ENCODE assay signal across 18 cellular contexts in genomic region chr7:946256-946996, GRCh38. TPM values are rescaled to one million over a fixed set of nuclear protein-coding genes. Genes with fewer than 3 reads are reported as not detected.
DNase-seq lines count a peak whose midpoint lies in the region; ATAC-seq, FAIRE-seq and TF ChIP-seq lines count a peak whose summit lies in the region.
"Had no signal": no experiment of that assay in that cellular context is flagged by ENCODE, and none has a peak within 500 bp of the region (broad histone marks: within the 10 kb centered on the region; RNA-seq: fewer than 3 reads in every experiment).

No MANE protein-coding gene starts in this region.

- H3K4me1 ChIP-seq in HepG2 (ENCODE audit: insufficient read depth, low read length) (peaks cover 31% of the 10 kb centered on the region), sigmoid colon (no peaks in the 10 kb centered on the region)
- H3K4me1 ChIP-seq: adrenal gland had no signal

- no peak overlapping the region for H2AFZ ChIP-seq in HepG2 (ENCODE audit: low read length)

- no peaks in the 10 kb centered on the region for H3K79me2 ChIP-seq in HepG2 (ENCODE audit: insufficient read depth, low read length)

- peak overlapping the region; percentile 50 for H3K27ac ChIP-seq in HepG2 (ENCODE audit: extremely low read length, insufficient read depth, low read length)
- peak overlapping the region in 1 of 4 donors; percentile 10 for H3K27ac ChIP-seq in sigmoid colon
- H3K27ac ChIP-seq: adrenal gland, HL-60 had no signal

- TF ChIP-seq CTCF in bronchial epithelial cell (IDR thresholded peaks at IDR 0.05; ENCODE audit: insufficient read depth, low read length, severe bottlenecking) (no peak), HepG2 (CRISPR knock-in tag; IDR thresholded peaks at IDR 0.05) (no peak), sigmoid colon (IDR thresholded peaks at IDR 0.05) (no peak)

- CTCF ChIA-PET in HepG2 (lab: Yijun Ruan, JAX; ENCODE audit: low intra/inter-chr PET ratio, low total read pairs), result no interaction called here

- H3K36me3 ChIP-seq in bronchial epithelial cell (ENCODE audit: control insufficient read depth, insufficient read depth, low read length) (no peaks in the 10 kb centered on the region), HepG2 (replicated peaks in 1 of 2; ENCODE audit: control insufficient read depth in 1 of 2, insufficient read depth in 2 of 2, low read length in 2 of 2) (no peaks in the 10 kb centered on the region; a peak in 1 of 5 replicates), sigmoid colon (no peaks in the 10 kb centered on the region)
- H3K36me3 ChIP-seq: adrenal gland had no signal

- no peak for FAIRE-seq in bronchial epithelial cell (lab: Jason Lieb, UNC)
- FAIRE-seq in HepG2 (lab: Jason Lieb, UNC), result no peak
- FAIRE-seq: colon had no signal

- H3K27me3 ChIP-seq in bronchial epithelial cell (ENCODE audit: control insufficient read depth, insufficient read depth, low read length) (no peaks in the 10 kb centered on the region), HepG2 (ENCODE audit: control insufficient read depth in 1 of 2, insufficient read depth in 2 of 2, low read length in 2 of 2) (no peaks in the 10 kb centered on the region), sigmoid colon (no peaks in the 10 kb centered on the region)
- H3K27me3 ChIP-seq: adrenal gland had no signal

- POLR2A ChIA-PET in HepG2 (lab: Yijun Ruan, JAX), result interaction anchor here (0.8 to 0.9 kb wide), 2 partner anchors 11 to 20 kb away, joined by 3 to 4 read pairs; no protein-coding TSS in a partner anchor

- 46% methylated on average over 23 of the region's 29 CpGs for WGBS in HepG2 (ENCODE audit: low lambda C conversion rate)
- 14 to 61% methylated on average over 29 of the region's 29 CpGs for WGBS in sigmoid colon, 2 donors

- in situ Hi-C loops in HepG2 (cut with HindIII; ENCODE audit: extremely low pct_ligation_motif_present, low pct_unique_long_range_greater_than_20kb), result no loop called here

- DNase-seq in HT-29 (ENCODE audit: low spot score), result peak; percentile 87
- DNase-seq in bronchial epithelial cell (ENCODE audit: low read depth), result no peak
- no peak for DNase-seq in HepG2 (ENCODE audit: low spot score)
- DNase-seq in sigmoid colon, result peak; percentile 53
- no peak for DNase-seq in MV-4-11 (lab: John Stamatoyannopoulos, UW)
- no peak for DNase-seq in stimulated activated naive CD4-positive, alpha-beta T cell (lab: John Stamatoyannopoulos, UW)
- DNase-seq in left lobe of liver (ENCODE audit: low spot score), result no peak
- DNase-seq: activated T-cell treated with anti-CD3 and anti-CD28 coated beads, Interleukin-2, amount 50 U/mL, for 48 hours; adrenal gland; DND-41; glutamatergic neuron had no signal

- no peaks in the 10 kb centered on the region for H4K20me1 ChIP-seq in HepG2 (ENCODE audit: insufficient read depth, low read length)

- ATAC-seq in HepG2, result peak; percentile 49
- no peak for ATAC-seq in GM18873 (IDR thresholded peaks at IDR 0.05; ENCODE audit: low FRiP score, unreplicated experiment)
- ATAC-seq in left lobe of liver, result no peak
- ATAC-seq: stimulated activated memory B cell treated with anti-CD40 and anti-IgM and Interleukin-4, amounts not matched to agents 10 μg/mL and 1 μg/mL and 100 μg/mL, for 72 hours had no signal

- peak overlapping the region; percentile 20 for H3K4me3 ChIP-seq in bronchial epithelial cell (ENCODE audit: low read depth, low read length)
- H3K4me3 ChIP-seq in HepG2 (replicated peaks in 1 of 3; ENCODE audit: insufficient read depth in 1 of 3, low read depth in 2 of 3, low read length in 3 of 3), result peak overlapping the region; percentile 21 to 64 (median 35); a peak in 5 of 6 replicates
- no peak overlapping the region for H3K4me3 ChIP-seq in sigmoid colon
- H3K4me3 ChIP-seq: adrenal gland; BLaER1 treated with 17β-estradiol and CSF1 and Interleukin-3, amounts not matched to agents 10 nM and 100 nM had no signal

- TF ChIP-seq EP300 in HepG2 (IDR thresholded peaks at IDR 0.05; ENCODE audit: low read depth in 2 of 2, low read length in 2 of 2) (no peak), HepG2 (CRISPR knock-in tag; IDR thresholded peaks at IDR 0.05; ENCODE audit: borderline replicate concordance) (no peak), sigmoid colon (IDR thresholded peaks at IDR 0.05) (no peak)

- TF ChIP-seq RAD21 in HepG2 (CRISPR knock-in tag; IDR thresholded peaks at IDR 0.05), result no peak

- peak overlapping the region; percentile 76 for H3K4me2 ChIP-seq in HepG2 (ENCODE audit: low read depth, low read length)

- intact Hi-C loops in HepG2 (cut with micrococcal nuclease; ENCODE audit: unreplicated experiment), result no loop called here
- intact Hi-C loops in sigmoid colon (cut with DNase I), result no loop called here

- BruUV-seq in HepG2 (replicated peaks; lab: Mats Ljungman, UMichigan), result no TSS peak

- H3K9me3 ChIP-seq in HepG2 (ENCODE audit: low read length) (no peaks in the 10 kb centered on the region), sigmoid colon (no peaks in the 10 kb centered on the region)
- H3K9me3 ChIP-seq: adrenal gland had no signal

- TF ChIP-seq POLR2A in HepG2 (IDR thresholded peaks at IDR 0.05; ENCODE audit: insufficient read depth in 1 of 2, low read depth in 2 of 2, low read length in 2 of 2) (no peak), sigmoid colon (IDR thresholded peaks at IDR 0.05) (no peak)

- 0 out of 2 replicates have a peak overlapping the region, but pooled peaks have one; percentile 36 for H3K9ac ChIP-seq in HepG2 (ENCODE audit: insufficient read depth, low read depth, low read length)

RNA-seq across cellular contexts. Expression of gene ADAP1, which starts 8.1 kb away (rescaled TPM):
- 535 and 538 TPM in 2 replicates for total RNA-seq in HT-29 (2014; rRNA removed; shearing (Covaris generic))
- total RNA-seq in bronchial epithelial cell (26.9 and 45.3 TPM in 2 replicates), HepG2 (2016; rRNA removed; fragmentation: Illumina TruSeq; extraction: Trizol) (18.3 and 24.6 TPM in 2 replicates), sigmoid colon (10 to 100 TPM; 11.4 to 72.6 (median 28.9) TPM), left lobe of liver (2.8 TPM)
- total RNA-seq in HepG2 (2016; cell fraction: cytosol; rRNA removed; fragmentation: Illumina TruSeq; extraction: Trizol; ENCODE audit: low read depth), result 23.5 and 25.0 TPM in 2 replicates
- total RNA-seq in HepG2 (2016; cell fraction: insoluble cytoplasmic fraction; rRNA removed; fragmentation: Illumina TruSeq; extraction: Trizol), result 16.6 and 27.2 TPM in 2 replicates
- 46.3 and 47.4 TPM in 2 replicates for total RNA-seq in HepG2 (2016; cell fraction: membrane; rRNA removed; fragmentation: Illumina TruSeq; extraction: Trizol)
- 13.2 TPM in 2 replicates for total RNA-seq in HepG2 (2016; cell fraction: nucleus; rRNA removed; fragmentation: Illumina TruSeq; extraction: Trizol)
- polyA plus RNA-seq in HepG2 (2011; rRNA removed) (10.5 and 15.0 TPM in 2 replicates), sigmoid colon (100 to 1,000 TPM in 2 of 3 donors, 10 to 100 TPM in 1; 99.1 to 157 (median 109) TPM)
- 11.8 and 14.5 TPM in 2 replicates for polyA plus RNA-seq in HepG2 (2011; cell fraction: cytosol; rRNA removed)
- 19.8 and 24.0 TPM in 2 replicates for polyA plus RNA-seq in HepG2 (2011; cell fraction: nucleus; rRNA removed)
- polyA plus RNA-seq in HepG2 (2012), result 15.3 and 21.4 TPM in 2 replicates
- polyA plus RNA-seq in HepG2 (2016; cell fraction: cytosol; fragmentation: Illumina TruSeq; extraction: Trizol; ENCODE audit: low read depth), result 24.2 and 28.1 TPM in 2 replicates
- 17.0 and 28.9 TPM in 2 replicates for polyA plus RNA-seq in HepG2 (2016; cell fraction: insoluble cytoplasmic fraction; fragmentation: Illumina TruSeq; extraction: Trizol; ENCODE audit: low read depth)
- 45.2 and 45.4 TPM in 2 replicates for polyA plus RNA-seq in HepG2 (2016; cell fraction: membrane; fragmentation: Illumina TruSeq; extraction: Trizol; ENCODE audit: low read depth)
- 26.8 and 30.8 TPM in 2 replicates for polyA plus RNA-seq in HepG2 (2016; cell fraction: nucleus; fragmentation: Illumina TruSeq; extraction: Trizol; ENCODE audit: insufficient read depth, low read depth)
- 3.5 and 14.9 TPM in 2 replicates for polyA minus RNA-seq in HepG2 (2011; rRNA and poly(A)+ RNA removed; ENCODE audit: low replicate concordance)
- polyA minus RNA-seq in HepG2 (2011; cell fraction: cytosol; rRNA and poly(A)+ RNA removed), result 7.5 and 11.2 TPM in 2 replicates
- 5.2 and 7.6 TPM in 2 replicates for polyA minus RNA-seq in HepG2 (2011; cell fraction: nucleus; rRNA and poly(A)+ RNA removed)

RNA-seq across cellular contexts. Expression of gene COX19, which starts 28.9 kb away (rescaled TPM):
- 15.2 and 21.6 TPM in 2 replicates for total RNA-seq in HT-29 (2014; rRNA removed; shearing (Covaris generic))
- total RNA-seq in bronchial epithelial cell, result 12.9 and 17.5 TPM in 2 replicates
- total RNA-seq in HepG2 (2016; rRNA removed; fragmentation: Illumina TruSeq; extraction: Trizol), result 6.5 and 11.5 TPM in 2 replicates
- total RNA-seq in HepG2 (2016; cell fraction: cytosol; rRNA removed; fragmentation: Illumina TruSeq; extraction: Trizol; ENCODE audit: low read depth), result 2.6 and 3.0 TPM in 2 replicates
- total RNA-seq in HepG2 (2016; cell fraction: insoluble cytoplasmic fraction; rRNA removed; fragmentation: Illumina TruSeq; extraction: Trizol), result 7.4 and 15.2 TPM in 2 replicates
- total RNA-seq in HepG2 (2016; cell fraction: membrane; rRNA removed; fragmentation: Illumina TruSeq; extraction: Trizol), result 7.6 and 8.2 TPM in 2 replicates
- total RNA-seq in HepG2 (2016; cell fraction: nucleus; rRNA removed; fragmentation: Illumina TruSeq; extraction: Trizol), result 21.5 and 23.4 TPM in 2 replicates
- 21.0 and 21.7 TPM in 2 replicates for polyA plus RNA-seq in HepG2 (2011; rRNA removed)
- polyA plus RNA-seq in HepG2 (2011; cell fraction: cytosol; rRNA removed), result 12.5 and 14.3 TPM in 2 replicates
- 59.5 and 79.7 TPM in 2 replicates for polyA plus RNA-seq in HepG2 (2011; cell fraction: nucleus; rRNA removed)
- 14.5 and 16.2 TPM in 2 replicates for polyA plus RNA-seq in HepG2 (2012)
- 2.2 and 2.3 TPM in 2 replicates for polyA plus RNA-seq in HepG2 (2016; cell fraction: cytosol; fragmentation: Illumina TruSeq; extraction: Trizol; ENCODE audit: low read depth)
- polyA plus RNA-seq in HepG2 (2016; cell fraction: insoluble cytoplasmic fraction; fragmentation: Illumina TruSeq; extraction: Trizol; ENCODE audit: low read depth), result 11.0 and 11.3 TPM in 2 replicates
- 3.6 and 3.8 TPM in 2 replicates for polyA plus RNA-seq in HepG2 (2016; cell fraction: membrane; fragmentation: Illumina TruSeq; extraction: Trizol; ENCODE audit: low read depth)
- polyA plus RNA-seq in HepG2 (2016; cell fraction: nucleus; fragmentation: Illumina TruSeq; extraction: Trizol; ENCODE audit: insufficient read depth, low read depth), result 32.8 and 35.0 TPM in 2 replicates
- 12.8 and 23.5 TPM in 2 replicates for polyA minus RNA-seq in HepG2 (2011; rRNA and poly(A)+ RNA removed; ENCODE audit: low replicate concordance)
- 3.6 and 5.4 TPM in 2 replicates for polyA minus RNA-seq in HepG2 (2011; cell fraction: cytosol; rRNA and poly(A)+ RNA removed)
- 50.6 and 61.9 TPM in 2 replicates for polyA minus RNA-seq in HepG2 (2011; cell fraction: nucleus; rRNA and poly(A)+ RNA removed)
- 10 to 100 TPM in 1 of 4 donors, 1 to 10 TPM in 3; 8.9 to 12.7 (median 9.3) TPM for total RNA-seq in sigmoid colon
- polyA plus RNA-seq in sigmoid colon, result 10 to 100 TPM in 1 of 3 donors, 1 to 10 TPM in 2; 5.1 to 11.5 (median 6.0) TPM
- total RNA-seq in left lobe of liver, result 5.2 TPM

RNA-seq across cellular contexts. Expression of gene CYP2W1, which starts 36.6 kb away (rescaled TPM):
- total RNA-seq in HT-29 (2014; rRNA removed; shearing (Covaris generic)), result 1.9 and 3.7 TPM in 2 replicates
- total RNA-seq in bronchial epithelial cell (0.51 TPM in 1 of 2 replicates, not detected in the other), HepG2 (2016; rRNA removed; fragmentation: Illumina TruSeq; extraction: Trizol) (11.7 and 31.7 TPM in 2 replicates), sigmoid colon (under 1 TPM in 1 of 4 donors, not detected in 3; 0.83 TPM), left lobe of liver (0.08 TPM)
- 6.8 and 8.3 TPM in 2 replicates for total RNA-seq in HepG2 (2016; cell fraction: cytosol; rRNA removed; fragmentation: Illumina TruSeq; extraction: Trizol; ENCODE audit: low read depth)
- total RNA-seq in HepG2 (2016; cell fraction: insoluble cytoplasmic fraction; rRNA removed; fragmentation: Illumina TruSeq; extraction: Trizol), result 10.2 and 31.7 TPM in 2 replicates
- total RNA-seq in HepG2 (2016; cell fraction: membrane; rRNA removed; fragmentation: Illumina TruSeq; extraction: Trizol), result 10.9 and 11.0 TPM in 2 replicates
- 35.8 and 47.0 TPM in 2 replicates for total RNA-seq in HepG2 (2016; cell fraction: nucleus; rRNA removed; fragmentation: Illumina TruSeq; extraction: Trizol)
- polyA plus RNA-seq in HepG2 (2011; rRNA removed) (19.5 and 32.7 TPM in 2 replicates), sigmoid colon (1 to 10 TPM in 1 of 3 donors, not detected in 2; 3.8 TPM)
- 9.5 and 22.3 TPM in 2 replicates for polyA plus RNA-seq in HepG2 (2011; cell fraction: cytosol; rRNA removed)
- polyA plus RNA-seq in HepG2 (2011; cell fraction: nucleus; rRNA removed), result 171 and 205 TPM in 2 replicates
- 20.0 and 28.3 TPM in 2 replicates for polyA plus RNA-seq in HepG2 (2012)
- polyA plus RNA-seq in HepG2 (2016; cell fraction: cytosol; fragmentation: Illumina TruSeq; extraction: Trizol; ENCODE audit: low read depth), result 5.5 and 6.2 TPM in 2 replicates
- 14.3 and 20.7 TPM in 2 replicates for polyA plus RNA-seq in HepG2 (2016; cell fraction: insoluble cytoplasmic fraction; fragmentation: Illumina TruSeq; extraction: Trizol; ENCODE audit: low read depth)
- 8.5 and 9.6 TPM in 2 replicates for polyA plus RNA-seq in HepG2 (2016; cell fraction: membrane; fragmentation: Illumina TruSeq; extraction: Trizol; ENCODE audit: low read depth)
- 135 and 137 TPM in 2 replicates for polyA plus RNA-seq in HepG2 (2016; cell fraction: nucleus; fragmentation: Illumina TruSeq; extraction: Trizol; ENCODE audit: insufficient read depth, low read depth)
- 66.3 TPM in 1 of 2 replicates, not detected in the other for polyA minus RNA-seq in HepG2 (2011; rRNA and poly(A)+ RNA removed; ENCODE audit: low replicate concordance)
- 26.5 and 32.3 TPM in 2 replicates for polyA minus RNA-seq in HepG2 (2011; cell fraction: cytosol; rRNA and poly(A)+ RNA removed)
- 88.4 and 113 TPM in 2 replicates for polyA minus RNA-seq in HepG2 (2011; cell fraction: nucleus; rRNA and poly(A)+ RNA removed)
- total RNA-seq: kidney epithelial cell had no signal
- polyA plus RNA-seq: neural cell had no signal

Comparison
In these comparisons a context has a peak if more than half of its experiments do, and no peak if none do; other contexts are left out.
1. DNase-seq: peak in HT-29 (single experiment) and sigmoid colon (single experiment); none in bronchial epithelial cell (single experiment), HepG2 (single experiment), MV-4-11 (single experiment), stimulated activated naive CD4-positive, alpha-beta T cell (0 of 6) and left lobe of liver (single experiment).
2. H3K4me3 ChIP-seq: peak in bronchial epithelial cell (single experiment) and HepG2 (3 of 3); none in sigmoid colon (0 of 4).